Comparison of ENCODE assay signal across 23 cellular contexts in the genomic region with DNA sequence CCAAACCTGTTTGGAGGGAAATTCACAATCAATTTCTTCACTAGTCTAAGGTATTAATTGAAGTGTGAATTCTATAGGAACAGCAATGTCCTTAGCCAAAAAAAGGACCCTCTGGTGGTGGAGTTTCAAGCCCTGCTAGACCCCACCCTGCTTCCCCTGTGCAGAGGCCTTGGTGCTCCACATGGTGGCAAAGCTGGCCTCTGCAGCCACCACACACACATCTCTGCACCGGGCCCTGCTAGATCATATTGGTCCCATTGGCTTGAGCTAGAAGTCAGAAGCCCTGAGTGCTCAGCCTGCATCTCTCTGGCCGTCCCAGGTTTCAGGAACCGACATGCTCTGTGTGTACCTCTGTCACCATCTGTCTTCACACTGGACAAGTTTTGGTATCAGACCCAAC.
"Had no signal": no experiment of that assay in that cellular context is flagged by ENCODE, and none has a peak within 500 bp of the region (broad histone marks: within the 10 kb centered on the region; RNA-seq: fewer than 3 reads in every experiment).

No MANE protein-coding gene starts in this region.

- H3K9me3 ChIP-seq: esophagus squamous epithelium, lower lobe of right lung, neutrophil, pancreas, right lobe of liver, thyroid gland, vagina had no signal

- DNase-seq: dermis blood vessel endothelial cell; effector memory CD4-positive, alpha-beta T cell; erythroblast; esophagus squamous epithelium; foreskin melanocyte; head of caudate nucleus; left ventricle myocardium superior; lower lobe of right lung; natural killer cell; pancreas; right lobe of liver; small intestine; stimulated activated CD4-positive, alpha-beta T cell treated with anti-CD3 and anti-CD28 coated beads, Interleukin-15, amount 100 ng/mL, for 24 hours; stimulated activated CD4-positive, alpha-beta T cell treated with anti-CD3 and anti-CD28 coated beads, Interleukin-2, amount 100 ng/mL, for 48 hours; stimulated activated naive CD4-positive, alpha-beta T cell; stimulated activated naive CD8-positive, alpha-beta T cell treated with anti-CD3 and anti-CD28 coated beads, Interleukin-15, amount 100 ng/mL, for 72 hours; thyroid gland; trophoblast cell had no signal

- H3K9me3 Mint-ChIP-seq: stimulated activated naive CD8-positive, alpha-beta T cell treated with anti-CD3 and anti-CD28 coated beads, Interleukin-15, amount 100 ng/mL, for 72 hours had no signal

- H3K36me3 Mint-ChIP-seq: natural killer cell had no signal

- H3K4me3 Mint-ChIP-seq: natural killer cell; stimulated activated naive CD8-positive, alpha-beta T cell treated with anti-CD3 and anti-CD28 coated beads, Interleukin-15, amount 100 ng/mL, for 72 hours had no signal

- H3K27ac Mint-ChIP-seq: natural killer cell; stimulated activated naive CD8-positive, alpha-beta T cell treated with anti-CD3 and anti-CD28 coated beads, Interleukin-15, amount 100 ng/mL, for 72 hours had no signal

- H3K4me1 ChIP-seq: esophagus squamous epithelium, lower lobe of right lung, pancreas, right lobe of liver, vagina had no signal

- FAIRE-seq: endometrium, keratinocyte, pancreas, small intestine had no signal

- H3K27ac ChIP-seq: coronary artery, esophagus squamous epithelium, lower lobe of right lung, neutrophil, pancreas, right lobe of liver, thyroid gland, vagina had no signal

- H3K27me3 ChIP-seq: esophagus squamous epithelium, neutrophil, pancreas, right lobe of liver, thyroid gland, vagina had no signal

- H3K27me3 Mint-ChIP-seq: stimulated activated naive CD8-positive, alpha-beta T cell treated with anti-CD3 and anti-CD28 coated beads, Interleukin-15, amount 100 ng/mL, for 72 hours had no signal

- H3K4me1 Mint-ChIP-seq: stimulated activated naive CD8-positive, alpha-beta T cell treated with anti-CD3 and anti-CD28 coated beads, Interleukin-15, amount 100 ng/mL, for 72 hours had no signal

- H3K4me3 ChIP-seq: coronary artery, esophagus squamous epithelium, lower lobe of right lung, pancreas, right lobe of liver, thyroid gland, vagina had no signal

- H3K36me3 ChIP-seq: esophagus squamous epithelium, lower lobe of right lung, neutrophil, pancreas, right lobe of liver, thyroid gland, vagina had no signal

- ATAC-seq: left ventricle myocardium superior; lower lobe of right lung; natural killer cell; pancreas; right lobe of liver; stimulated activated naive CD8-positive, alpha-beta T cell treated with anti-CD3 and anti-CD28 coated beads, Interleukin-15, amount 100 ng/mL, for 72 hours had no signal
